In genomic region chr14:36973806-36974442, GRCh38 we compare ENCODE assay signal across 11 cellular contexts.
A peak's percentile ranks its signal among the peaks of the same experiment; 100 is the strongest.
DNase-seq lines count a peak whose midpoint lies in the region; ATAC-seq and TF ChIP-seq lines count a peak whose summit lies in the region.
"Had no signal": no experiment of that assay in that cellular context is flagged by ENCODE, and none has a peak within 500 bp of the region (broad histone marks: within the 10 kb centered on the region; RNA-seq: fewer than 3 reads in every experiment).

No MANE protein-coding gene starts in this region.

- no peak overlapping the region for H2AFZ ChIP-seq in smooth muscle cell (ENCODE audit: low read depth)

- no peak overlapping the region for H3K9ac ChIP-seq in smooth muscle cell (ENCODE audit: low read depth)

- no peak for TF ChIP-seq EP300 in upper lobe of left lung (IDR thresholded peaks at IDR 0.05)

- H3F3A ChIP-seq in smooth muscle cell (ENCODE audit: low read depth): no peaks in the 10 kb centered on the region

- H3K4me2 ChIP-seq in smooth muscle cell: peak overlapping the region; percentile 18

- no peaks in the 10 kb centered on the region for H3K79me2 ChIP-seq in smooth muscle cell (ENCODE audit: low read depth)

- peak; percentile 46 for DNase-seq in EL
- no peak for DNase-seq in RWPE2 (ENCODE audit: low spot score)
- DNase-seq in fibroblast of pulmonary artery (ENCODE audit: low read depth): peak; percentile 35
- no peak for DNase-seq in smooth muscle cell (lab: John Stamatoyannopoulos, UW; ENCODE audit: unreplicated experiment)
- DNase-seq in upper lobe of left lung: no peak
- DNase-seq: NCI-H1417, NCI-H526, SHP77 treated with DMSO at 0.1 percent for 48 hours, WERI-Rb-1 had no signal

- ATAC-seq in RWPE2 (ENCODE audit: low read depth) (peak; percentile 93), GM21528 (IDR thresholded peaks at IDR 0.05; ENCODE audit: low FRiP score, unreplicated experiment) (no peak), upper lobe of left lung (ENCODE audit: low FRiP score in 2 of 2) (no peak), HG03095 (IDR thresholded peaks at IDR 0.05; ENCODE audit: unreplicated experiment) (no peak)

- H3K4me1 ChIP-seq in RWPE2 (ENCODE audit: insufficient read depth, poor library complexity, severe bottlenecking) (peaks cover 38% of the 10 kb centered on the region), smooth muscle cell (ENCODE audit: low read depth) (no peaks in the 10 kb centered on the region), upper lobe of left lung (peaks cover 0 to 3% (median 0%) of the 10 kb centered on the region in 4 donors)

- H4K20me1 ChIP-seq in smooth muscle cell (ENCODE audit: low read depth): no peaks in the 10 kb centered on the region

- TF ChIP-seq POLR2A in upper lobe of left lung (IDR thresholded peaks at IDR 0.05): no peak

- WGBS in smooth muscle cell (ENCODE audit: low lambda C conversion rate): 48% methylated on average over 1 of the region's 1 CpG
- WGBS in upper lobe of left lung, 2 donors: 21 to 30% methylated on average over 1 of the region's 1 CpG

- H3K4me3 ChIP-seq in RWPE2 (ENCODE audit: severe bottlenecking) (no peak overlapping the region), fibroblast of pulmonary artery (replicated peaks; ENCODE audit: low read depth, low read length) (no peak overlapping the region), smooth muscle cell (no peak overlapping the region), upper lobe of left lung (no peak overlapping the region)

- H3K27me3 ChIP-seq in RWPE2 (ENCODE audit: insufficient read depth, poor library complexity, severe bottlenecking): no peaks in the 10 kb centered on the region
- H3K27me3 ChIP-seq in smooth muscle cell (ENCODE audit: low read depth): no peaks in the 10 kb centered on the region
- H3K27me3 ChIP-seq in upper lobe of left lung: no peaks in the 10 kb centered on the region

- H3K36me3 ChIP-seq in RWPE2 (ENCODE audit: low read depth) (no peaks in the 10 kb centered on the region), smooth muscle cell (ENCODE audit: low read depth) (no peaks in the 10 kb centered on the region), upper lobe of left lung (no peaks in the 10 kb centered on the region)
- H3K36me3 ChIP-seq: WERI-Rb-1 had no signal

- no peaks in the 10 kb centered on the region for H3K9me3 ChIP-seq in RWPE2 (ENCODE audit: severe bottlenecking)
- no peaks in the 10 kb centered on the region for H3K9me3 ChIP-seq in smooth muscle cell (replicated peaks; ENCODE audit: low read depth)
- H3K9me3 ChIP-seq in upper lobe of left lung: no peaks in the 10 kb centered on the region

- no peak for TF ChIP-seq CTCF in RWPE2 (IDR thresholded peaks at IDR 0.05; ENCODE audit: poor library complexity, severe bottlenecking)
- no peak for TF ChIP-seq CTCF in fibroblast of pulmonary artery (IDR thresholded peaks at IDR 0.05; ENCODE audit: low read length, missing control alignments)
- TF ChIP-seq CTCF in smooth muscle cell (IDR thresholded peaks at IDR 0.05; ENCODE audit: borderline replicate concordance, insufficient read depth, poor library complexity, severe bottlenecking): no peak
- TF ChIP-seq CTCF in upper lobe of left lung (IDR thresholded peaks at IDR 0.05): no peak

- peak overlapping the region; percentile 92 for H3K27ac ChIP-seq in RWPE2 (ENCODE audit: poor library complexity, severe bottlenecking)
- peak overlapping the region; percentile 24 for H3K27ac ChIP-seq in smooth muscle cell (ENCODE audit: low read depth)
- no peak overlapping the region for H3K27ac ChIP-seq in upper lobe of left lung
- H3K27ac ChIP-seq: WERI-Rb-1 had no signal

Comparison
In these comparisons a context has a peak if more than half of its experiments do, and no peak if none do; other contexts are left out.
1. DNase-seq: peak in EL (single experiment) and fibroblast of pulmonary artery (single experiment); none in RWPE2 (single experiment), smooth muscle cell (single experiment) and upper lobe of left lung (0 of 2).
2. H3K27ac ChIP-seq: peak in RWPE2 (single experiment) and smooth muscle cell (single experiment); none in upper lobe of left lung (0 of 4).